Comparison of ENCODE assay signal across 8 cellular contexts in genomic region chr17:45315583-45316270, GRCh38. TPM values are rescaled to one million over a fixed set of nuclear protein-coding genes. Genes with fewer than 3 reads are reported as not detected.
DNase-seq lines count a peak whose midpoint lies in the region; ATAC-seq and TF ChIP-seq lines count a peak whose summit lies in the region.

No MANE protein-coding gene starts in this region.

- intact Hi-C loops in CD8-positive, alpha-beta T cell (cut with DNase I, micrococcal nuclease), result loop anchor here (1.0 to 5.0 kb wide), 9 partner anchors 8 to 877 kb away; partner anchors contain the start of genes FMNL1 (in 1 of the 2), HEXIM1 (in 1 of the 2), KANSL1 (in 1 of the 2) and NMT1 (in 1 of the 2)

- H2BK5ac ChIP-seq in neuronal stem cell (ENCODE audit: low read length), result no peak overlapping the region

- no peak overlapping the region for H2BK15ac ChIP-seq in neuronal stem cell (ENCODE audit: low read length)

- H3K27ac Mint-ChIP-seq in CD8-positive, alpha-beta T cell, result peak overlapping the region; percentile 94

- no peaks in the 10 kb centered on the region for H3K27me3 ChIP-seq in CD8-positive, alpha-beta T cell (ENCODE audit: insufficient read depth, low read length)
- no peaks in the 10 kb centered on the region for H3K27me3 ChIP-seq in effector memory CD4-positive, alpha-beta T cell (replicated peaks; ENCODE audit: control insufficient read depth, insufficient read depth, low read length, poor library complexity, severe bottlenecking)
- no peaks in the 10 kb centered on the region for H3K27me3 ChIP-seq in neuronal stem cell (ENCODE audit: control insufficient read depth in 3 of 3, insufficient read depth in 3 of 3, low read depth in 1 of 3, low read length in 3 of 3)

- TF ChIP-seq CTCF in CD8-positive, alpha-beta T cell (IDR thresholded peaks at IDR 0.05), result no peak

- H3K4me3 ChIP-seq in CD8-positive, alpha-beta T cell (ENCODE audit: low read depth, low read length), result peak overlapping the region; percentile 81
- H3K4me3 ChIP-seq in effector memory CD4-positive, alpha-beta T cell (ENCODE audit: insufficient read depth, low read depth, low read length, poor library complexity, severe bottlenecking), result peak overlapping the region; percentile 74
- H3K4me3 ChIP-seq in neuronal stem cell (ENCODE audit: low read length in 2 of 2), result peak overlapping the region; percentile 83 to 90

- no peaks in the 10 kb centered on the region for H3K36me3 ChIP-seq in CD8-positive, alpha-beta T cell (ENCODE audit: insufficient read depth, low read length)
- no peaks in the 10 kb centered on the region for H3K36me3 ChIP-seq in effector memory CD4-positive, alpha-beta T cell (ENCODE audit: control insufficient read depth, insufficient read depth, low read length)
- H3K36me3 ChIP-seq in neuronal stem cell (replicated peaks in 1 of 2; ENCODE audit: control insufficient read depth in 2 of 2, insufficient read depth in 2 of 2, low read length in 2 of 2), result peaks cover 0 to 11% of the 10 kb centered on the region in 2 donors

- H3K9ac ChIP-seq in neuronal stem cell (ENCODE audit: low read depth, low read length, poor library complexity), result peak overlapping the region; percentile 98

- ATAC-seq in CD8-positive, alpha-beta T cell, result no peak
- ATAC-seq in GM18505 (IDR thresholded peaks at IDR 0.05; ENCODE audit: unreplicated experiment) (no peak), GM21737 (IDR thresholded peaks at IDR 0.05; ENCODE audit: unreplicated experiment) (no peak), HG03378 (IDR thresholded peaks at IDR 0.05; ENCODE audit: unreplicated experiment) (no peak)

- peaks cover 81% of the 10 kb centered on the region for H3K4me1 Mint-ChIP-seq in CD8-positive, alpha-beta T cell (ENCODE audit: low read depth)

- peak overlapping the region; percentile 89 for H3K14ac ChIP-seq in neuronal stem cell (ENCODE audit: low read length)

- no peak overlapping the region for H3K23ac ChIP-seq in neuronal stem cell (ENCODE audit: low read depth, low read length, poor library complexity)

- H3K27me3 Mint-ChIP-seq in CD8-positive, alpha-beta T cell (ENCODE audit: low read depth), result no peaks in the 10 kb centered on the region

- H3K9me3 Mint-ChIP-seq in CD8-positive, alpha-beta T cell, result no peaks in the 10 kb centered on the region

- DNase-seq in CD8-positive, alpha-beta T cell, result no peak
- DNase-seq in NCI-H748 treated with DMSO at 0.1 percent for 48 hours (lab: John Stamatoyannopoulos, UW) (peak; percentile 12), neuronal stem cell (ENCODE audit: low spot score) (peak; percentile 15), KG1 (lab: John Stamatoyannopoulos, UW) (no peak)
- no peak for DNase-seq in effector memory CD4-positive, alpha-beta T cell

- H2BK12ac ChIP-seq in neuronal stem cell (ENCODE audit: low read length), result no peak overlapping the region

- CTCF ChIA-PET in CD8-positive, alpha-beta T cell (lab: Charles Lee), result interaction anchor here (0.6 to 8.4 kb wide), 17 partner anchors 10 to 333 kb away, joined by 3 to 104 read pairs (median 4); partner anchors contain the start of gene ACBD4

- H4K8ac ChIP-seq in neuronal stem cell (ENCODE audit: low read depth, low read length), result no peak overlapping the region

- no peak overlapping the region for H3K4ac ChIP-seq in neuronal stem cell (ENCODE audit: low read length)

- no peak for TF ChIP-seq POLR2A in GM18505 (IDR thresholded peaks at IDR 0.05; ENCODE audit: borderline replicate concordance, extremely low read depth, insufficient read depth, insufficient read length)

- peak overlapping the region; percentile 94 for H2AFZ ChIP-seq in neuronal stem cell (ENCODE audit: low read length)

- H2BK120ac ChIP-seq in neuronal stem cell (ENCODE audit: low read depth, low read length), result no peak overlapping the region

- no peak overlapping the region for H2AK5ac ChIP-seq in neuronal stem cell (ENCODE audit: low read depth, low read length)

- no CpG with 5 or more reads among the region's 8 CpGs for WGBS in neuronal stem cell (ENCODE audit: extremely low coverage in 2 of 2, insufficient read length in 2 of 2, insufficient replicate concordance in 1 of 2), 2 donors

- H3K36me3 Mint-ChIP-seq in CD8-positive, alpha-beta T cell, result peaks cover 15% of the 10 kb centered on the region

- H3K9me3 ChIP-seq in CD8-positive, alpha-beta T cell (ENCODE audit: low read length), result no peaks in the 10 kb centered on the region
- H3K9me3 ChIP-seq in effector memory CD4-positive, alpha-beta T cell (ENCODE audit: control insufficient read depth, low read length), result no peaks in the 10 kb centered on the region
- no peaks in the 10 kb centered on the region for H3K9me3 ChIP-seq in neuronal stem cell (replicated peaks in 1 of 2; ENCODE audit: control insufficient read depth in 2 of 2, insufficient read depth in 1 of 2, low read depth in 1 of 2, low read length in 2 of 2)

- peaks cover 5% of the 10 kb centered on the region for H3K79me1 ChIP-seq in neuronal stem cell (ENCODE audit: low read depth, low read length)

- POLR2A ChIA-PET in CD8-positive, alpha-beta T cell (lab: Charles Lee), result interaction anchor here (0.7 to 3.7 kb wide), 14 partner anchors 12 to 167 kb away, joined by 3 to 28 read pairs (median 4); partner anchors contain the start of genes FMNL1, HEXIM1 and HEXIM2

- no peak overlapping the region for H3K18ac ChIP-seq in neuronal stem cell (ENCODE audit: low read length)

- peaks cover 77% of the 10 kb centered on the region for H3K4me1 ChIP-seq in CD8-positive, alpha-beta T cell (ENCODE audit: insufficient read depth, low read length)
- H3K4me1 ChIP-seq in effector memory CD4-positive, alpha-beta T cell (ENCODE audit: control insufficient read depth, insufficient read depth, low read length, poor library complexity, severe bottlenecking), result peaks cover 71% of the 10 kb centered on the region
- peaks cover 6 to 31% of the 10 kb centered on the region in 2 donors for H3K4me1 ChIP-seq in neuronal stem cell (ENCODE audit: control insufficient read depth in 2 of 2, insufficient read depth in 1 of 2, low read depth in 1 of 2, low read length in 2 of 2)

- H3K4me2 ChIP-seq in neuronal stem cell (ENCODE audit: insufficient read depth, low read length, poor library complexity, severe bottlenecking), result peak overlapping the region; percentile 80

- peak overlapping the region; percentile 88 for H3K4me3 Mint-ChIP-seq in CD8-positive, alpha-beta T cell

- H3K27ac ChIP-seq in CD8-positive, alpha-beta T cell (ENCODE audit: low read depth, low read length), result peak overlapping the region; percentile 75
- H3K27ac ChIP-seq in effector memory CD4-positive, alpha-beta T cell (ENCODE audit: insufficient read depth, low read length, poor library complexity, severe bottlenecking), result peak overlapping the region; percentile 80
- H3K27ac ChIP-seq in neuronal stem cell (replicated peaks; ENCODE audit: low read length), result peak overlapping the region; percentile 91

- H4K91ac ChIP-seq in neuronal stem cell (ENCODE audit: low read depth, low read length, poor library complexity), result no peak overlapping the region

RNA-seq across cellular contexts. Expression of gene MAP3K14, which starts 1.1 kb away (rescaled TPM):
- total RNA-seq in CD8-positive, alpha-beta T cell, result 10 to 100 TPM; 38.1 to 39.1 TPM
- polyA plus RNA-seq in neuronal stem cell (2013, experiment 1 of 2), result 3.2 TPM
- polyA plus RNA-seq in neuronal stem cell (2013, experiment 2 of 2), result 3.2 TPM

RNA-seq across cellular contexts. Expression of gene SPATA32, which starts 53.8 kb away (rescaled TPM):
- total RNA-seq in CD8-positive, alpha-beta T cell, result under 1 TPM in 1 of 2 experiments, not detected in 1; 0.22 TPM
- polyA plus RNA-seq in neuronal stem cell (2013, experiment 1 of 2), result 0.04 TPM
- 0.01 TPM for polyA plus RNA-seq in neuronal stem cell (2013, experiment 2 of 2)

Comparison
In these comparisons a context has a peak if more than half of its experiments do, and no peak if none do; other contexts are left out.
1. DNase-seq: peak in NCI-H748 treated with DMSO at 0.1 percent for 48 hours (single experiment) and neuronal stem cell (single experiment); none in CD8-positive, alpha-beta T cell (0 of 7), effector memory CD4-positive, alpha-beta T cell (0 of 3) and KG1 (single experiment).
2. Peak in every context shown above with its lines, with median percentiles within 50 percentile points of each other: H3K27ac ChIP-seq and H3K4me3 ChIP-seq.